Comparison of ENCODE assay signal across 16 cellular contexts in the genomic region with DNA sequence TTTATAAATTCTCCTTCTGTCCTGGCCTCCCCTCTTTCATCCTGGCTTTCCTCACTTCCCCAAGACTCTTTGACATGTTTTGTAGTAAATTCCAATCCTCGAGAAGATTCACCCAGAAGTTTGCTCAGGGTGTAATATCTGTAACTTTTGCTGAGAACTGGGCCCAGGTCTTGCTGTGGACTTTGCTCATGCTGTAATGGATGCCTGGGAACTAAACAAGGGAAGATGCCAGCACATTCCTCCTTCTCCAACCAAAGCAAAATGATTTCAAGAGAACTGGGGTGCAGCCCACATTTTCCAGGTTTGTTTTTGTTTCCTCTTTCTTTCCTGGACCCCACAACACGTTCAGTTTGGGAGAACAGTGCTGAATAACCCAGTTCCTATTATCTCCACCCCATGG. TPM values are rescaled to one million over a fixed set of nuclear protein-coding genes. Genes with fewer than 3 reads are reported as not detected.
"Had no signal": no experiment of that assay in that cellular context is flagged by ENCODE, and none has a peak within 500 bp of the region (broad histone marks: within the 10 kb centered on the region; RNA-seq: fewer than 3 reads in every experiment).

No MANE protein-coding gene starts in this region.

- H3K9ac ChIP-seq: parathyroid adenoma had no signal

- DNase-seq: activated CD4-positive, alpha-beta T cell treated with anti-CD3 and anti-CD28 coated beads for 1 hour; activated CD4-positive, alpha-beta T cell treated with anti-CD3 and anti-CD28 coated beads, Interleukin-2, amount 50 U/mL, for 4 hours; activated naive CD4-positive, alpha-beta T cell treated with Interleukin-2 at 50 U/mL for 16 hours; activated naive CD8-positive, alpha-beta T cell treated with anti-CD3 and anti-CD28 coated beads, Interleukin-2, amount 50 U/mL, for 24 hours; hippocampal formation; lower lobe of right lung; midbrain; T-cell; T-helper 9 cell had no signal

- H3K36me3 ChIP-seq: ascending aorta, cardiac muscle cell, gastroesophageal sphincter, lower lobe of right lung had no signal

- H3K4me1 ChIP-seq: parathyroid adenoma had no signal

- H3K27ac ChIP-seq: ascending aorta, cardiac muscle cell, gastroesophageal sphincter, lower lobe of right lung, parathyroid adenoma had no signal

- H3K9me3 ChIP-seq: ascending aorta, lower lobe of right lung had no signal

- H3K4me3 ChIP-seq: ascending aorta, cardiac muscle cell, gastroesophageal sphincter, lower lobe of right lung had no signal

RNA-seq across cellular contexts. Expression of a gene that starts 6.6 kb away (rescaled TPM):
- total RNA-seq: activated T-helper 17 cell treated with anti-CD3 and anti-CD28 coated beads, Interleukin-2, amount 50 U/mL, for 72 hours; ascending aorta; dermis microvascular lymphatic vessel endothelial cell; gastroesophageal sphincter; lower lobe of right lung; myocyte had no signal
